Comparison of ENCODE assay signal across 9 cellular contexts in the genomic region with DNA sequence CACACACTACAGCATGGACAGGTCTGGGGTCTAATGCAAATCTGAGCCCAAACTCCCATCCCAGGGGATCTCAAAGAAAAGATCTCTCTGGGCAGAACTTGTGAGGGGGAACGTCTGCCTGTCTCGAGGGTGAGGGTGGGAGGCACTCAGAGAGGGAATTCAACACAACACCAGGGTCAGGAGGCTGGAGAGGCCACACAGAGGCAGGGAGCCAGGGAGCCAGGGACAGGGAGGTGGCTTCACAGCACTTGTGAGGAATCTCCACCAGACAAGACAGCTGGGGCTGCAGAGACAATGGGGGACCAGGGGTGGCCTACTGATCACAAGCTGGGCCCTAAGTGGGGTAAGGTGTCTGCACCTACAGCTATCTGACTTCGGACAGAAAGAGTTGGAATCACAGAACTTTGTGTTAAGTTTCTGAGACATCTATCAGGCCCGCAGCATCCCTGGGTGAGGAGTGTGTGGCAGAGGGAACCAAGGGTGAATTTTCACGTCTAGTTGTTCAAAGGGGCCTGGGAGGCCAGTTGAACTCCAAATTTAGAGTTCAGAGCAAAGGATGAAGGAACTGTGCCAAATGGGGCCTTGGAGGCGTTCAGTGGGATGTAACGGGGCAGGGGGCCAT. TPM values are rescaled to one million over a fixed set of nuclear protein-coding genes. Genes with fewer than 3 reads are reported as not detected.
DNase-seq lines count a peak whose midpoint lies in the region; ATAC-seq, FAIRE-seq and TF ChIP-seq lines count a peak whose summit lies in the region.
"Had no signal": no experiment of that assay in that cellular context is flagged by ENCODE, and none has a peak within 500 bp of the region (broad histone marks: within the 10 kb centered on the region; RNA-seq: fewer than 3 reads in every experiment).

No MANE protein-coding gene starts in this region.

- H3K4me3 ChIP-seq in astrocyte (ENCODE audit: insufficient read depth, low read depth, low read length) (peak overlapping the region; percentile 88), right lobe of liver (peak overlapping the region; percentile 66 to 81 (median 73)), thyroid gland (replicated peaks in 1 of 3) (peak overlapping the region in 2 of 3 donors; percentile 64 to 81)

- TF ChIP-seq CTCF in astrocyte (IDR thresholded peaks at IDR 0.05; ENCODE audit: insufficient read depth, low read depth, low read length) (no peak), right lobe of liver (IDR thresholded peaks at IDR 0.05) (no peak), thyroid gland (IDR thresholded peaks at IDR 0.05) (no peak)

- H3K27ac ChIP-seq in astrocyte (ENCODE audit: low read depth, low read length) (peak overlapping the region; percentile 49), right lobe of liver (no peak overlapping the region), thyroid gland (no peak overlapping the region)

- H3K27ac Mint-ChIP-seq in activated T-cell treated with anti-CD3 and anti-CD28 coated beads, Interleukin-2, amount 50 U/mL, for 24 hours: peak overlapping the region; percentile 96
- peak overlapping the region; percentile 98 for H3K27ac Mint-ChIP-seq in astrocyte (ENCODE audit: unreplicated experiment)

- H3K4me1 ChIP-seq in astrocyte (ENCODE audit: insufficient read depth, low read length): peaks cover 19% of the 10 kb centered on the region
- H3K4me1 ChIP-seq in right lobe of liver: peaks cover 0 to 24% (median 6%) of the 10 kb centered on the region in 4 donors
- H3K4me1 ChIP-seq in thyroid gland: peaks cover 16 to 23% of the 10 kb centered on the region in 2 donors

- intact Hi-C loops in right lobe of liver (cut with DNase I): no loop called here
- intact Hi-C loops in thyroid gland (cut with DNase I): loop anchor here (2.0 kb wide), 1 partner anchor 17 kb away; the partner anchor contains the start of gene WIZ

- H3K36me3 ChIP-seq in astrocyte (ENCODE audit: insufficient read depth, low read length) (peaks cover 1% of the 10 kb centered on the region), right lobe of liver (peaks cover 0 to 6% (median 0%) of the 10 kb centered on the region in 4 donors), thyroid gland (peaks cover 8 to 12% of the 10 kb centered on the region in 2 donors)

- peak overlapping the region; percentile 100 for H3K4me2 ChIP-seq in astrocyte (ENCODE audit: low read length)

- no peaks in the 10 kb centered on the region for H3K27me3 Mint-ChIP-seq in activated T-cell treated with anti-CD3 and anti-CD28 coated beads, Interleukin-2, amount 50 U/mL, for 24 hours
- H3K27me3 Mint-ChIP-seq in astrocyte (ENCODE audit: low read depth, unreplicated experiment): no peaks in the 10 kb centered on the region

- H3K4me1 Mint-ChIP-seq in activated T-cell treated with anti-CD3 and anti-CD28 coated beads, Interleukin-2, amount 50 U/mL, for 24 hours (ENCODE audit: low read depth): peaks cover 41% of the 10 kb centered on the region
- H3K4me1 Mint-ChIP-seq in astrocyte (ENCODE audit: low read depth, unreplicated experiment): peaks cover 14% of the 10 kb centered on the region

- no peaks in the 10 kb centered on the region for H3K9me3 ChIP-seq in astrocyte (ENCODE audit: insufficient read depth, low read depth, low read length)
- H3K9me3 ChIP-seq in right lobe of liver: no peaks in the 10 kb centered on the region
- H3K9me3 ChIP-seq in thyroid gland: no peaks in the 10 kb centered on the region

- peak overlapping the region; percentile 89 for H3K9ac ChIP-seq in astrocyte (ENCODE audit: low read length)

- H4K20me1 ChIP-seq in astrocyte (ENCODE audit: insufficient read depth, low read length): peaks cover 49% of the 10 kb centered on the region

- no peak for FAIRE-seq in astrocyte (lab: Jason Lieb, UNC)

- peaks cover 50% of the 10 kb centered on the region for H3K36me3 Mint-ChIP-seq in activated T-cell treated with anti-CD3 and anti-CD28 coated beads, Interleukin-2, amount 50 U/mL, for 24 hours (ENCODE audit: low read depth)
- H3K36me3 Mint-ChIP-seq in astrocyte (ENCODE audit: low read depth, unreplicated experiment): peaks cover 9% of the 10 kb centered on the region

- H3K27me3 ChIP-seq in astrocyte (ENCODE audit: insufficient read depth, low read length) (no peaks in the 10 kb centered on the region), right lobe of liver (no peaks in the 10 kb centered on the region), thyroid gland (no peaks in the 10 kb centered on the region)

- ATAC-seq in right lobe of liver (no peak), GM19035 (IDR thresholded peaks at IDR 0.05; ENCODE audit: unreplicated experiment) (no peak), GM21390 (IDR thresholded peaks at IDR 0.05; ENCODE audit: unreplicated experiment) (no peak)

- peak overlapping the region; percentile 97 for H3K4me3 Mint-ChIP-seq in activated T-cell treated with anti-CD3 and anti-CD28 coated beads, Interleukin-2, amount 50 U/mL, for 24 hours
- H3K4me3 Mint-ChIP-seq in astrocyte (ENCODE audit: unreplicated experiment): peak overlapping the region; percentile 99

- DNase-seq in activated T-cell treated with anti-CD3 and anti-CD28 coated beads, Interleukin-2, amount 50 U/mL, for 24 hours: no peak
- no peak for DNase-seq in activated T-cell treated with anti-CD3 and anti-CD28 coated beads, Interleukin-2, amount 50 U/mL, for 48 hours
- DNase-seq in astrocyte (ENCODE audit: low read depth) (no peak), right lobe of liver (no peak), thyroid gland (no peak), midbrain (lab: John Stamatoyannopoulos, UW) (no peak)

- H3K79me2 ChIP-seq in astrocyte (ENCODE audit: insufficient read depth, low read length): peaks cover 55% of the 10 kb centered on the region

- TF ChIP-seq POLR2A in right lobe of liver (IDR thresholded peaks at IDR 0.05) (no peak), thyroid gland (IDR thresholded peaks at IDR 0.05) (no peak)

- no peaks in the 10 kb centered on the region for H3K9me3 Mint-ChIP-seq in activated T-cell treated with anti-CD3 and anti-CD28 coated beads, Interleukin-2, amount 50 U/mL, for 24 hours
- peaks cover 2% of the 10 kb centered on the region for H3K9me3 Mint-ChIP-seq in astrocyte (ENCODE audit: unreplicated experiment)

- 10% methylated on average over 7 of the region's 7 CpGs for WGBS in right lobe of liver (ENCODE audit: insufficient coverage, low coverage, low lambda C conversion rate, missing lambda C conversion rate)
- 14 to 23% methylated on average over 7 of the region's 7 CpGs for WGBS in thyroid gland, 2 donors

- H2AFZ ChIP-seq in astrocyte (ENCODE audit: low read depth, low read length): peak overlapping the region; percentile 27

RNA-seq across cellular contexts. Expression of gene AKAP8L, which starts 12.7 kb away (rescaled TPM):
- total RNA-seq in astrocyte: 101 and 105 TPM in 2 replicates
- total RNA-seq in right lobe of liver: 10 to 100 TPM; 27.4 to 69.4 (median 49.6) TPM
- total RNA-seq in thyroid gland: 100 to 1,000 TPM; 122 to 272 (median 204) TPM

RNA-seq across cellular contexts. Expression of gene WIZ, which starts 18.2 kb away (rescaled TPM):
- total RNA-seq in astrocyte (43.8 and 45.3 TPM in 2 replicates), right lobe of liver (10 to 100 TPM; 12.5 to 24.4 (median 14.6) TPM), thyroid gland (10 to 100 TPM; 23.0 to 48.5 (median 29.6) TPM)

RNA-seq across cellular contexts. Expression of gene RASAL3, which starts 32.8 kb away (rescaled TPM):
- total RNA-seq in astrocyte (0.14 TPM in 1 of 2 replicates, not detected in the other), right lobe of liver (1 to 10 TPM in 4 of 6 experiments, under 1 TPM in 2; 0.75 to 1.9 (median 1.1) TPM), thyroid gland (1 to 10 TPM; 2.6 to 4.4 (median 3.7) TPM)
- total RNA-seq: Daoy had no signal

RNA-seq across cellular contexts. Expression of gene PGLYRP2, which starts 47.8 kb away (rescaled TPM):
- not detected in 2 replicates for total RNA-seq in astrocyte
- 100 to 1,000 TPM in 2 of 6 experiments, 10 to 100 TPM in 4; 45.1 to 135 (median 59.2) TPM for total RNA-seq in right lobe of liver
- total RNA-seq in thyroid gland: not detected

RNA-seq across cellular contexts. Expression of gene AKAP8, which starts 51.9 kb away (rescaled TPM):
- total RNA-seq in astrocyte (35.6 and 40.1 TPM in 2 replicates), right lobe of liver (10 to 100 TPM in 5 of 6 experiments, 1 to 10 TPM in 1; 10.0 to 20.2 (median 13.3) TPM), thyroid gland (10 to 100 TPM; 21.8 to 33.2 (median 26.6) TPM)
